ENCODE assay signal across 1 cellular context in genomic region chr20:60239981-60240380, GRCh38.
TF ChIP-seq lines count a peak whose summit lies in the region.

No MANE protein-coding gene starts in this region.

TF ChIP-seq in H1, 55 proteins besides CTCF, POLR2A, EP300 and RAD21 (continued from another document):
- TF ChIP-seq CHD7 (IDR thresholded peaks at IDR 0.05; ENCODE audit: insufficient replicate concordance, low read length) (no peak), USF2 (IDR thresholded peaks at IDR 0.05; ENCODE audit: low read length) (no peak), MAX (IDR thresholded peaks at IDR 0.05) (no peak), NANOG (IDR thresholded peaks at IDR 0.05; ENCODE audit: insufficient read depth, low read depth, low read length, poor library complexity, severe bottlenecking) (no peak), RBBP5 (IDR thresholded peaks at IDR 0.05; ENCODE audit: borderline replicate concordance, low read depth, low read length) (no peak), SRF (IDR thresholded peaks at IDR 0.05; ENCODE audit: low read depth, low read length) (no peak), GABPA (IDR thresholded peaks at IDR 0.05; ENCODE audit: borderline replicate concordance, insufficient read depth, low read length) (no peak), SIRT6 (IDR thresholded peaks at IDR 0.05; ENCODE audit: low read length) (no peak), JUN (IDR thresholded peaks at IDR 0.05; ENCODE audit: low read depth, low read length) (no peak), CREB1 (IDR thresholded peaks at IDR 0.05) (no peak)
